17 cellular contexts compared by ENCODE assay signal in the genomic region with DNA sequence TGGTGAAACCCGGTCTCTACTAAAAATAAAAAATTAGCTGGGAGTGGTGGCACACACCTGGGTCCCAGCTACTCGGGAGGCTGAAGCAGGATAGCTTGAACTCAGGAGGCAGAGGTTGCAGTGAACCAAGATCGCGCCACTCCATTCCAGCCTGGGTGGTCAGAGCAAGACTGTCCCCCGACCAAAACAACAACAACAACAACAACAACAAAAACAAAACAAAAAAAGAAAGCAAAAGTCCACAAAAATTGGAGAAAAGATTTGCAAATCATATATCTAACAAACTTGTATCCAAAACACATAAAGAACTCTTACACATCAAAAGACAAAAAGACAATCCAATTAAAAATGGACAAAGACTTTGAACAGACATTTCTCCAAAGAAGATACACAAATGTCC.
"Had no signal": no experiment of that assay in that cellular context is flagged by ENCODE, and none has a peak within 500 bp of the region (broad histone marks: within the 10 kb centered on the region; RNA-seq: fewer than 3 reads in every experiment).

No MANE protein-coding gene starts in this region.

- H3K4me1 ChIP-seq: colonic mucosa, uterus had no signal

- H3K27ac ChIP-seq: colonic mucosa, tibial nerve, uterus had no signal

- H3K4me3 ChIP-seq: colonic mucosa, tibial nerve, uterus had no signal

- H3K9me3 Mint-ChIP-seq: activated naive CD8-positive, alpha-beta T cell treated with anti-CD3 and anti-CD28 coated beads, Interleukin-2, amount 10 ng/mL, durations not matched to agents 7 days and 5 days had no signal

- H3K9me3 ChIP-seq: colonic mucosa, tibial nerve, uterus had no signal

- H3K27ac Mint-ChIP-seq: activated CD8-positive, alpha-beta T cell treated with anti-CD3 and anti-CD28 coated beads, Interleukin-2, amount 10 ng/mL, durations not matched to agents 7 days and 5 days; activated naive CD8-positive, alpha-beta T cell treated with anti-CD3 and anti-CD28 coated beads, Interleukin-2, amount 10 ng/mL, durations not matched to agents 7 days and 5 days had no signal

- H3K27me3 Mint-ChIP-seq: activated naive CD8-positive, alpha-beta T cell treated with anti-CD3 and anti-CD28 coated beads, Interleukin-2, amount 10 ng/mL, durations not matched to agents 7 days and 5 days had no signal

- H3K4me3 Mint-ChIP-seq: activated CD8-positive, alpha-beta T cell treated with anti-CD3 and anti-CD28 coated beads, Interleukin-2, amount 10 ng/mL, durations not matched to agents 7 days and 5 days; activated naive CD8-positive, alpha-beta T cell treated with anti-CD3 and anti-CD28 coated beads, Interleukin-2, amount 10 ng/mL, durations not matched to agents 7 days and 5 days had no signal

- H3K36me3 ChIP-seq: colonic mucosa, tibial nerve, uterus had no signal

- DNase-seq: activated CD4-positive, alpha-beta T cell treated with anti-CD3 and anti-CD28 coated beads for 4 hours; activated CD8-positive, alpha-beta memory T cell treated with anti-CD3 and anti-CD28 coated beads, Interleukin-2, amount 50 U/mL, for 48 hours; activated CD8-positive, alpha-beta T cell treated with anti-CD3 and anti-CD28 coated beads, Interleukin-2, amount 10 ng/mL, durations not matched to agents 7 days and 5 days; activated gamma-delta T cell treated with Interleukin-2 at 50 U/mL for 16 hours; activated naive CD8-positive, alpha-beta T cell treated with anti-CD3 and anti-CD28 coated beads, Interleukin-2, amount 10 ng/mL, durations not matched to agents 7 days and 5 days; amygdala; caudate nucleus; colonic mucosa; erythroblast; kidney; occipital lobe; posterior cingulate gyrus; retina; stimulated activated naive CD4-positive, alpha-beta T cell treated with Interleukin-2 at 50 U/mL for 16 hours; uterus had no signal

- H3K27me3 ChIP-seq: colonic mucosa, tibial nerve, uterus had no signal

- ATAC-seq: activated CD8-positive, alpha-beta T cell treated with anti-CD3 and anti-CD28 coated beads, Interleukin-2, amount 10 ng/mL, durations not matched to agents 7 days and 5 days; left lobe of liver had no signal
